ENCODE assay signal across 8 cellular contexts in the genomic region with DNA sequence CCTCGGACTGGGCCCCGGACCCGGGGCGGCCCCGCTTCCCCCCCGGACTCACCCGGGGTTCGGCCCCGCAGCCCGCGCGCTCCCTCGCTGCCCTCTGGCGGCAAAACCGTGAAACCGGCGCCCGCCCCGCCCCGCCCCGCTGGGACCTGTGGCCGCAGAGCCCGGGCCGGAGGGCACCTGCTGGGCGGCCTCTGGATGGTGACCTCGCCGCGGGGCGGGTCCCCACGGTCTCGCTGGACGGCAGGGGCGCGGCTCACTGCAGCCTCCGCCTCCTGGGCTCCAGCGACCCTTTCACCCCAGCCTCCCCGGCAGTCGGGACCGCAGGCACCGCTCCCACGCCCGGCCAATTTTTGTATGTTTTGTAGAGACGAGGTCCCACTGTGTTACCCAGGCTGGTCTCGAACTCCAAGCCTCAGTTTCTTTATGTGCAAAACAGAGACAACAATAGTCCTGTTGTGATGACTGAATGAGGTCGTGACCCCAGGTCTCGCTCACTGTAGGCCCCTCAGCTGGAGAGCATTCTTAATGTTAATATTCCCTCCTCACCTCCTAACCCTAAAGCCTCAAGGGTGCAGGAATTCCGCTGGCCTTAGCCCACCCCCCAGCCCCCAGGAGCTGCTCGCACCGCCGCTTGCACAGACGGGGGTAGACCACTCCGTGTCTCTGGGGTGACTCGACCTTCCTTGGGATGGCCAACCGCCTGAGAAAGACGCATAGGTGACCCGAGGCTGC. TPM values are rescaled to one million over a fixed set of nuclear protein-coding genes. Genes with fewer than 3 reads are reported as not detected.
DNase-seq lines count a peak whose midpoint lies in the region; ATAC-seq and TF ChIP-seq lines count a peak whose summit lies in the region.

No MANE protein-coding gene starts in this region.

- H3K4me3 ChIP-seq in Caco-2 (ENCODE audit: low read depth, low read length) (peak overlapping the region; percentile 65), HCT116 (replicated peaks in 1 of 2; ENCODE audit: low read depth in 1 of 2, low read length in 2 of 2) (peak overlapping the region; percentile 48 to 50), urinary bladder (ENCODE audit: low read depth, low read length) (peak overlapping the region; percentile 81)

- peak overlapping the region; percentile 56 for H3K27ac Mint-ChIP-seq in Caco-2 (ENCODE audit: unreplicated experiment)

- H3K27me3 ChIP-seq in Caco-2 (replicated peaks; ENCODE audit: control insufficient read depth, insufficient read depth, low read length) = no peaks in the 10 kb centered on the region
- no peaks in the 10 kb centered on the region for H3K27me3 ChIP-seq in HCT116 (ENCODE audit: insufficient read depth, low read length)

- ATAC-seq in HCT116 (peak; percentile 91), GM21825 (IDR thresholded peaks at IDR 0.05; ENCODE audit: unreplicated experiment) (no peak)

- RAD21 ChIA-PET in HCT116 (lab: Charles Lee; ENCODE audit: low non-redundant PET in 1 of 2, low total read pairs in 2 of 2, uncharacterized antibody in 2 of 2, unreplicated experiment in 2 of 2) = interaction anchor here in 1 of 2 experiments (0.7 kb wide), 1 partner anchor 233 kb away, joined by 5 read pairs; no protein-coding TSS in a partner anchor

- peak; percentile 84 to 92 for DNase-seq in Caco-2
- peak; percentile 6 for DNase-seq in HCT116 (ENCODE audit: low read depth, low spot score)
- DNase-seq in RPMI7951 (ENCODE audit: low read depth) = peak; percentile 12
- DNase-seq in activated gamma-delta T cell treated with Interleukin-2 at 50 U/mL for 16 hours = peak; percentile 67
- peak; percentile 43 to 88 (median 73) for DNase-seq in head of caudate nucleus
- peak; percentile 96 for DNase-seq in posterior vena cava (ENCODE audit: low spot score)

- no peaks in the 10 kb centered on the region for H4K20me1 ChIP-seq in HCT116 (ENCODE audit: insufficient read depth)

- no peaks in the 10 kb centered on the region for H3K9me3 ChIP-seq in Caco-2
- no peaks in the 10 kb centered on the region for H3K9me3 ChIP-seq in HCT116 (ENCODE audit: control insufficient read depth in 1 of 2, insufficient read depth in 1 of 2, low read depth in 1 of 2, low read length in 2 of 2)

- peak overlapping the region; percentile 50; the same call in 1 of the 2 replicates for H3K27ac ChIP-seq in HCT116 (ENCODE audit: low read depth, low read length)
- no peak overlapping the region for H3K27ac ChIP-seq in urinary bladder (ENCODE audit: low read depth)

- no peaks in the 10 kb centered on the region for H3K9me3 Mint-ChIP-seq in Caco-2 (ENCODE audit: unreplicated experiment)

- WGBS in urinary bladder = 9% methylated on average over 56 of the region's 56 CpGs

- H3K36me3 Mint-ChIP-seq in Caco-2 (ENCODE audit: insufficient read depth, unreplicated experiment) = peaks cover 13% of the 10 kb centered on the region

- H3K4me3 Mint-ChIP-seq in Caco-2 (ENCODE audit: unreplicated experiment) = peak overlapping the region; percentile 71

- BruUV-seq in Caco-2 (replicated peaks; lab: Mats Ljungman, UMichigan) = no TSS peak
- no TSS peak for BruUV-seq in HCT116 (replicated peaks; lab: Mats Ljungman, UMichigan)

- H3K9me2 ChIP-seq in HCT116 (ENCODE audit: insufficient read depth) = no peaks in the 10 kb centered on the region

- H3K36me3 ChIP-seq in Caco-2 (ENCODE audit: control insufficient read depth, insufficient read depth, low read length) = no peaks in the 10 kb centered on the region
- no peaks in the 10 kb centered on the region for H3K36me3 ChIP-seq in HCT116 (ENCODE audit: control insufficient read depth in 1 of 2, insufficient read depth in 2 of 2, low read length in 2 of 2)
- H3K36me3 ChIP-seq in urinary bladder (ENCODE audit: insufficient read depth) = no peaks in the 10 kb centered on the region

- peak; percentile 76 for TF ChIP-seq RAD21 in HCT116 (IDR thresholded peaks at IDR 0.05; ENCODE audit: low read depth)

- intact Hi-C loops in Caco-2 (cut with micrococcal nuclease; ENCODE audit: unreplicated experiment) = loop anchor here (5.0 kb wide), 1 partner anchor 79 kb away; no protein-coding TSS in a partner anchor
- intact Hi-C loops in HCT116 (cut with micrococcal nuclease) = loop anchor here (2.0 kb wide), 1 partner anchor 244 kb away; no protein-coding TSS in a partner anchor
- intact Hi-C loops in head of caudate nucleus (cut with DNase I) = loop anchor here (5.0 kb wide), 1 partner anchor 239 kb away; no protein-coding TSS in a partner anchor
- intact Hi-C loops in posterior vena cava (cut with DNase I) = loop anchor here (5.0 kb wide), 2 partner anchors 229 to 239 kb away; no protein-coding TSS in a partner anchor

- TF ChIP-seq CTCF in Caco-2 (IDR thresholded peaks at IDR 0.05; ENCODE audit: insufficient read depth in 1 of 2, low read depth in 1 of 2, low read length in 1 of 2, severe bottlenecking in 1 of 2, unreplicated experiment in 1 of 2) (peak; percentile 56 to 65), HCT116 (IDR thresholded peaks at IDR 0.05 in 2 of 3, conservative IDR thresholded peaks at IDR 0.05 in 1 of 3; ENCODE audit: borderline replicate concordance in 1 of 3, insufficient read depth in 1 of 3, low read depth in 2 of 3, low read length in 2 of 3) (peak; percentile 31 to 61 (median 52))

- H3K4me2 ChIP-seq in HCT116 (ENCODE audit: low read length) = peak overlapping the region; percentile 75

- TF ChIP-seq POLR2A in HCT116 (IDR thresholded peaks at IDR 0.05; ENCODE audit: borderline replicate concordance, extremely low read depth, insufficient read depth, insufficient read length) = no peak

- POLR2A ChIA-PET in Caco-2 (lab: Charles Lee) (no interaction called here), HCT116 (lab: Charles Lee) (interaction anchor here (0.5 kb wide), 1 partner anchor 79 kb away, joined by 3 read pairs; no protein-coding TSS in a partner anchor)

- peaks cover 24% of the 10 kb centered on the region for H3K4me1 Mint-ChIP-seq in Caco-2 (ENCODE audit: low read depth, unreplicated experiment)

- no peak overlapping the region; the same call in 1 of the 2 replicates for H3K9ac ChIP-seq in HCT116 (ENCODE audit: low read length)

- no peaks in the 10 kb centered on the region for H3K27me3 Mint-ChIP-seq in Caco-2 (ENCODE audit: insufficient read depth, unreplicated experiment)

- H3K4me1 ChIP-seq in Caco-2 (peaks cover 22% of the 10 kb centered on the region), HCT116 (ENCODE audit: control insufficient read depth in 1 of 2, insufficient read depth in 2 of 2, low read length in 2 of 2) (peaks cover 8 to 15% of the 10 kb centered on the region in 2 experiments), urinary bladder (ENCODE audit: insufficient read depth) (no peaks in the 10 kb centered on the region)

- H3K79me2 ChIP-seq in HCT116 (ENCODE audit: insufficient read depth, low read length) = no peaks in the 10 kb centered on the region

- H2AFZ ChIP-seq in HCT116 (ENCODE audit: low read depth, low read length, poor library complexity, severe bottlenecking) = peak overlapping the region; percentile 51

- CTCF ChIA-PET in Caco-2 (lab: Charles Lee) = interaction anchor here (0.6 to 1.1 kb wide), 3 partner anchors 26 to 681 kb away, joined by 3 to 4 read pairs (median 4); a partner anchor contains a TSS
- CTCF ChIA-PET in HCT116 (lab: Charles Lee) = interaction anchor here (0.7 to 1.0 kb wide), 2 partner anchors 26 to 347 kb away, joined by 4 to 5 read pairs; no protein-coding TSS in a partner anchor

TF ChIP-seq in HCT116, 20 proteins besides CTCF, POLR2A, EP300 and RAD21:
- no peak for TF ChIP-seq SRF (IDR thresholded peaks at IDR 0.05; ENCODE audit: low read depth)
- 0 out of 2 replicates have a peak, but pooled peaks have one; percentile 11 for TF ChIP-seq POLR2AphosphoS5 (IDR thresholded peaks at IDR 0.05; ENCODE audit: low read depth, low read length)
- peak; percentile 24 for TF ChIP-seq YY1 (IDR thresholded peaks at IDR 0.05; ENCODE audit: extremely low read depth, insufficient replicate concordance, low read depth, low read length)
TF ChIP-seq in HCT116: peak in this region for 2.

RNA-seq across cellular contexts. Expression of a gene that starts 33.7 kb away (rescaled TPM):
- total RNA-seq in Caco-2 (2022) = 36.0 and 37.0 TPM in 2 replicates
- 17.0 TPM for total RNA-seq in HCT116 (2021; ENCODE audit: unreplicated experiment)
- polyA plus RNA-seq in HCT116 (2012) = 18.1 and 21.5 TPM in 2 replicates
- total RNA-seq in RPMI7951 (2014; rRNA removed; shearing (Covaris generic)) = 0.78 and 1.2 TPM in 2 replicates
- total RNA-seq in posterior vena cava = 10 to 100 TPM in 1 of 2 donors, 1 to 10 TPM in 1; 9.7 to 11.2 TPM
- 5.4 TPM for total RNA-seq in urinary bladder
- polyA plus RNA-seq in urinary bladder = 7.1 TPM

RNA-seq across cellular contexts. Expression of a gene that starts 59.4 kb away (rescaled TPM):
- total RNA-seq in Caco-2 (2022) (1.5 and 1.7 TPM in 2 replicates), HCT116 (2021; ENCODE audit: unreplicated experiment) (36.9 TPM), posterior vena cava (100 to 1,000 TPM in 1 of 2 donors, 10 to 100 TPM in 1; 69.7 to 133 TPM), urinary bladder (21.4 TPM)
- polyA plus RNA-seq in HCT116 (2012) = 22.4 and 23.9 TPM in 2 replicates
- 25.3 and 28.5 TPM in 2 replicates for total RNA-seq in RPMI7951 (2014; rRNA removed; shearing (Covaris generic))
- 23.9 TPM for polyA plus RNA-seq in urinary bladder

Comparison
In these comparisons a context has a peak if more than half of its experiments do, and no peak if none do; other contexts are left out.
1. DNase-seq: peak in every context shown above with its lines; median percentile 96 in posterior vena cava; 88 in Caco-2; 73 in head of caudate nucleus; 67 in activated gamma-delta T cell treated with Interleukin-2 at 50 U/mL for 16 hours; 12 in RPMI7951; 6 in HCT116.